ENCODE assay signal across 8 cellular contexts in the genomic region with DNA sequence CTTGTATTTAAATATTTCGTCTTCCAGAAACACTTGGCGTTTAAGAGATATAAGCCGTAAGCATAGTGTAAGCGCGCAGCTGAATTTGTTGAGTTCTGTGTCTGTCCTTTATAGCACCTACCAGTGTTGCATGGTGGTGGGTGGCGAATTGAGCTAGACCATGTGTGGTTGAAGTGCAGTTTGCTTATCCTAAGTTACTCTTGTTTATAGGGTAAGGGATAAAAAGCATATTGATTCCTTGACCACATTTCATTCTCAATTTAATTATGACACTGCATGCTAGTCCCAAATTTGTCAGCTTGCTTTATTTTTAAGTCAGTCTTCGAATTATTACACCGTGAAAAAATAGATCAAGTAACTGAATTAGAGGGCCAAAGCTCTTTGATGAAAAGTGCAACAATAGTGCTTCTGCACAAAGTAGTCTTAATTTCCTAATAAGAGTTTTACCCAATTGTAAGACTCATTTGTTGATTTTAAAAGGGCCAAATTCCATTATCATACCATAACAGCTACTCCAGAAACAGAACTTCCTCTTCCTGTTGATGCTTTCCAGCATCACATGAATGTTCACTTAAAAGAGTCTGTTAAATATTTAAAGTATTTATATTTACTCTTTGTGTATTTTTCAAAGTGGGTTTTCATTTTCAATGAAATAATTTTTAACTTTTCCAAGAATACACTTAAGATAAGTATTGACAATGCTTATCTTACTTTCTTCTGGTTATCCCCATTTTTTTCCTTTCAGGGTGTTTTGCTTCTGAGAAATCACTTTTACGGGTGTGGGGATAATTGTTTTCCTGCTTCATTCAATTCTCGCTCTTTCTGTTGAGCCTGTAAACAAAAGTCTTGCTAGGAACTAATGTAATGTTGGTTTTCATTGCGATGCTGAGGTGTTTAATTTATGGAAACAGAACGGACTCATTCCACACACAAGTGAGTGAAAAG. TPM values are rescaled to one million over a fixed set of nuclear protein-coding genes. Genes with fewer than 3 reads are reported as not detected.
A peak's percentile ranks its signal among the peaks of the same experiment; 100 is the strongest.
DNase-seq lines count a peak whose midpoint lies in the region; ATAC-seq and TF ChIP-seq lines count a peak whose summit lies in the region.

No MANE protein-coding gene starts in this region.

- peaks cover 65% of the 10 kb centered on the region for H3K4me1 Mint-ChIP-seq in activated CD8-positive, alpha-beta memory T cell treated with anti-CD3 and anti-CD28 coated beads, Interleukin-2, amount 10 ng/mL, durations not matched to agents 7 days and 5 days

- ATAC-seq in activated CD8-positive, alpha-beta memory T cell treated with anti-CD3 and anti-CD28 coated beads, Interleukin-2, amount 10 ng/mL, durations not matched to agents 7 days and 5 days: no peak

- no peak for DNase-seq in activated CD8-positive, alpha-beta memory T cell treated with anti-CD3 and anti-CD28 coated beads, Interleukin-2, amount 10 ng/mL, durations not matched to agents 7 days and 5 days
- DNase-seq in activated CD8-positive, alpha-beta memory T cell treated with anti-CD3 and anti-CD28 coated beads for 24 hours: no peak
- peak; percentile 61 for DNase-seq in SW480 (ENCODE audit: low spot score)
- peak; percentile 49 for DNase-seq in fibroblast of mammary gland (ENCODE audit: low read depth)
- no peak for DNase-seq in skeletal muscle cell (ENCODE audit: low read depth)
- no peak for DNase-seq in islet precursor cell
- DNase-seq in COLO829 (ENCODE audit: low spot score): no peak
- no peak for DNase-seq in COR-L47 (lab: John Stamatoyannopoulos, UW)

- H3K9me3 Mint-ChIP-seq in activated CD8-positive, alpha-beta memory T cell treated with anti-CD3 and anti-CD28 coated beads, Interleukin-2, amount 10 ng/mL, durations not matched to agents 7 days and 5 days (ENCODE audit: low read depth): peaks cover 3% of the 10 kb centered on the region

- peaks cover 25% of the 10 kb centered on the region for H3K27me3 Mint-ChIP-seq in activated CD8-positive, alpha-beta memory T cell treated with anti-CD3 and anti-CD28 coated beads, Interleukin-2, amount 10 ng/mL, durations not matched to agents 7 days and 5 days

- TF ChIP-seq CTCF in fibroblast of mammary gland (conservative IDR thresholded peaks at IDR 0.05; ENCODE audit: control insufficient read depth, insufficient read depth, low read depth, low read length): no peak

- H3K27ac Mint-ChIP-seq in activated CD8-positive, alpha-beta memory T cell treated with anti-CD3 and anti-CD28 coated beads, Interleukin-2, amount 10 ng/mL, durations not matched to agents 7 days and 5 days: no peak overlapping the region

- H3K4me3 Mint-ChIP-seq in activated CD8-positive, alpha-beta memory T cell treated with anti-CD3 and anti-CD28 coated beads, Interleukin-2, amount 10 ng/mL, durations not matched to agents 7 days and 5 days: peak overlapping the region; percentile 99

- peak overlapping the region; percentile 91 for H3K4me3 ChIP-seq in fibroblast of mammary gland (ENCODE audit: control insufficient read depth, low read depth, low read length)
- peak overlapping the region; percentile 94 for H3K4me3 ChIP-seq in skeletal muscle cell (ENCODE audit: low read depth, low read length)

- CTCF ChIA-PET in activated CD8-positive, alpha-beta memory T cell treated with anti-CD3 and anti-CD28 coated beads, Interleukin-2, amount 10 ng/mL, durations not matched to agents 7 days and 5 days (lab: Charles Lee): interaction anchor here (1.0 kb wide), 2 partner anchors 35 to 103 kb away, joined by 3 to 4 read pairs; no protein-coding TSS in a partner anchor

- H3K36me3 Mint-ChIP-seq in activated CD8-positive, alpha-beta memory T cell treated with anti-CD3 and anti-CD28 coated beads, Interleukin-2, amount 10 ng/mL, durations not matched to agents 7 days and 5 days: peaks cover 20% of the 10 kb centered on the region

RNA-seq across cellular contexts. Expression of gene ARHGEF12, which starts 2.0 kb away (rescaled TPM):
- total RNA-seq in activated CD8-positive, alpha-beta memory T cell treated with anti-CD3 and anti-CD28 coated beads, Interleukin-2, amount 10 ng/mL, durations not matched to agents 7 days and 5 days: 10 to 100 TPM; 44.6 to 61.1 TPM

RNA-seq across cellular contexts. Expression of gene TLCD5, which starts 13.1 kb away (rescaled TPM):
- total RNA-seq in activated CD8-positive, alpha-beta memory T cell treated with anti-CD3 and anti-CD28 coated beads, Interleukin-2, amount 10 ng/mL, durations not matched to agents 7 days and 5 days: 1 to 10 TPM; 1.4 to 4.0 TPM

Comparison
In these comparisons a context has a peak if more than half of its experiments do, and no peak if none do; other contexts are left out.
1. DNase-seq: peak in SW480 (single experiment) and fibroblast of mammary gland (single experiment); none in activated CD8-positive, alpha-beta memory T cell treated with anti-CD3 and anti-CD28 coated beads, Interleukin-2, amount 10 ng/mL, durations not matched to agents 7 days and 5 days (single experiment), activated CD8-positive, alpha-beta memory T cell treated with anti-CD3 and anti-CD28 coated beads for 24 hours (single experiment), skeletal muscle cell (single experiment), islet precursor cell (single experiment), COLO829 (single experiment) and COR-L47 (single experiment).